ENCODE assay signal across 10 cellular contexts in the genomic region with DNA sequence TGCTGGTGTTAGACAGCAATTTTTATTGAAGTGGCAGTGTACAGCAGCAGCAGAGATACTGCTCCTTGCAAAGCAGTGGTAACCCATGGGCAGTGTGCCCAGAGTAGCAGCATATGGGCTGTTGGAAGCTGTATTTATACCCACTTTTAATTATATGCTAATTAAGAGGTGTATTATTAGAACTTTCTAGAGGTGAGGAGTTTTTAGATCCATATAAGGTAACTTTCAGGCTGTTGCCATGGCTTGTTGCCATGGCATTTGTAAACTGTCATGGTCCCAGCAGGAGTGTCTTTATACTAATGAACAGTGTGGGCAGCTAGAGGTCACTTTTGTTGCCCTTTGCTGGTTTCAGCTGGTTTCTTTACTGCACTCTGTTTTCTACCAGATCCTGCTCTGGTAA. TPM values are rescaled to one million over a fixed set of nuclear protein-coding genes. Genes with fewer than 3 reads are reported as not detected.
DNase-seq lines count a peak whose midpoint lies in the region; ATAC-seq, FAIRE-seq and TF ChIP-seq lines count a peak whose summit lies in the region.
"Had no signal": no experiment of that assay in that cellular context is flagged by ENCODE, and none has a peak within 500 bp of the region (broad histone marks: within the 10 kb centered on the region; RNA-seq: fewer than 3 reads in every experiment).

No MANE protein-coding gene starts in this region.

- TF ChIP-seq EP300 in GM12878 (IDR thresholded peaks at IDR 0.05; ENCODE audit: borderline replicate concordance in 1 of 2, control insufficient read depth in 1 of 2, low read depth in 2 of 2, low read length in 2 of 2) (no peak), transverse colon (IDR thresholded peaks at IDR 0.05; ENCODE audit: low read depth) (no peak)

- FAIRE-seq in GM12878 (lab: Jason Lieb, UNC), result no peak

- ATAC-seq in Right ventricle myocardium inferior (no peak), GM12878 (no peak), HG03442 (IDR thresholded peaks at IDR 0.05; ENCODE audit: unreplicated experiment) (no peak)

- DNase-seq in cardiac muscle cell (ENCODE audit: low read depth in 1 of 2, low spot score in 1 of 2) (peak; percentile 40 to 46), Right ventricle myocardium inferior (ENCODE audit: missing footprints) (no peak), GM12878 (ENCODE audit: low read depth, low spot score) (no peak), kidney tubule cell (ENCODE audit: low spot score) (peak; percentile 58), transverse colon (peak; percentile 20), GM19240 (ENCODE audit: insufficient read length, low spot score) (no peak)
- DNase-seq in stimulated activated CD4-positive, alpha-beta T cell treated with anti-CD3 and anti-CD28 coated beads, Interleukin-12 subunit alpha, Interleukin-12 subunit beta, amount 100 ng/mL, for 4 hours, result no peak
- DNase-seq: activated T-cell treated with anti-CD3 and anti-CD28 coated beads, Interleukin-2, amount 50 U/mL, for 48 hours; SHP77 had no signal

- peaks cover 11% of the 10 kb centered on the region for H3K79me2 ChIP-seq in GM12878 (ENCODE audit: control insufficient read depth, insufficient read depth, low read length)

- SMC1A ChIA-PET in GM12878 (lab: Charles Lee; ENCODE audit: uncharacterized antibody, unreplicated experiment), result interaction anchor here (0.7 to 2.7 kb wide), 10 partner anchors 8 to 732 kb away, joined by 3 to 9 read pairs (median 3); no protein-coding TSS in a partner anchor

- no peak overlapping the region for H3K9ac ChIP-seq in GM12878 (ENCODE audit: control insufficient read depth, insufficient read depth, low read length)

- POLR2A ChIA-PET in GM12878 (lab: Charles Lee), result interaction anchor here (0.6 to 1.2 kb wide), 4 partner anchors 9 to 686 kb away, joined by 3 to 4 read pairs (median 4); no protein-coding TSS in a partner anchor

- H3K27ac ChIP-seq in cardiac muscle cell (peak overlapping the region; percentile 81), GM12878 (ENCODE audit: control insufficient read depth, insufficient read depth) (no peak overlapping the region), transverse colon (peak overlapping the region; percentile 95 to 99 (median 98))

- no peak overlapping the region for H3K4me3 ChIP-seq in cardiac muscle cell
- H3K4me3 ChIP-seq in GM12878, result no peak overlapping the region
- no peak overlapping the region for H3K4me3 ChIP-seq in transverse colon

- H3K9me3 ChIP-seq in cardiac muscle cell (ENCODE audit: low read depth) (no peaks in the 10 kb centered on the region), GM12878 (replicated peaks; ENCODE audit: control insufficient read depth, insufficient read depth, low read length) (peaks cover 10% of the 10 kb centered on the region; the same call in 2 of the 3 replicates), transverse colon (no peaks in the 10 kb centered on the region)

- H3K27me3 ChIP-seq in cardiac muscle cell, result no peaks in the 10 kb centered on the region
- H3K27me3 ChIP-seq in GM12878 (replicated peaks in 1 of 2; ENCODE audit: control insufficient read depth in 2 of 2, insufficient read depth in 2 of 2, low read length in 1 of 2), result no peaks in the 10 kb centered on the region
- H3K27me3 ChIP-seq in transverse colon, result no peaks in the 10 kb centered on the region

- H4K20me1 ChIP-seq in GM12878 (ENCODE audit: control insufficient read depth, insufficient read depth), result no peaks in the 10 kb centered on the region

- H3K36me3 ChIP-seq in cardiac muscle cell (no peaks in the 10 kb centered on the region), GM12878 (ENCODE audit: control insufficient read depth in 2 of 2, insufficient read depth in 2 of 2, low read length in 1 of 2) (no peaks in the 10 kb centered on the region), transverse colon (no peaks in the 10 kb centered on the region)

- CTCF ChIA-PET in GM12878 (lab: Yijun Ruan, JAX), result interaction anchor here (0.9 to 2.0 kb wide), 6 partner anchors 12 to 732 kb away, joined by 3 to 5 read pairs (median 4); no protein-coding TSS in a partner anchor

- no peak for TF ChIP-seq POLR2A in GM12878 (IDR thresholded peaks at IDR 0.05; ENCODE audit: low read depth, low read length)
- no peak for TF ChIP-seq POLR2A in transverse colon (IDR thresholded peaks at IDR 0.05)

- peaks cover 18% of the 10 kb centered on the region for H3K4me1 ChIP-seq in cardiac muscle cell (ENCODE audit: low read depth)
- peaks cover 8% of the 10 kb centered on the region; the same call in 1 of the 2 replicates for H3K4me1 ChIP-seq in GM12878 (ENCODE audit: control insufficient read depth, insufficient read depth, low read length)
- H3K4me1 ChIP-seq in transverse colon, result peaks cover 10 to 30% (median 18%) of the 10 kb centered on the region in 4 donors

- TF ChIP-seq CTCF in cardiac muscle cell (IDR thresholded peaks at IDR 0.05; ENCODE audit: low read depth, low read length), result no peak
- TF ChIP-seq CTCF in GM12878 (IDR thresholded peaks at IDR 0.05 in 2 of 3, conservative IDR thresholded peaks at IDR 0.05 in 1 of 3; ENCODE audit: control insufficient read depth in 2 of 3, extremely low read depth in 1 of 3, insufficient read depth in 1 of 3, low read depth in 3 of 3, low read length in 3 of 3), result no peak
- no peak for TF ChIP-seq CTCF in transverse colon (IDR thresholded peaks at IDR 0.05)

- no TSS peak for BruUV-seq in GM12878 (replicated peaks; lab: Mats Ljungman, UMichigan)

- in situ Hi-C loops in GM12878 (cut with MboI), result no loop called here
- in situ Hi-C loops in transverse colon (cut with MboI; ENCODE audit: low pct_ligation_motif_present in 1 of 4, low pct_unique_long_range_greater_than_20kb in 1 of 4, low sequenced_read_pairs in 3 of 4), result loop anchor here in 2 of 4 donors (25.0 kb wide), 2 partner anchors 274 to 1026 kb away; a partner anchor contains a TSS

- H3K4me2 ChIP-seq in GM12878 (ENCODE audit: control insufficient read depth, insufficient read depth), result no peak overlapping the region

- intact Hi-C loops in Right ventricle myocardium inferior (cut with DNase I), result loop anchor here (5.0 kb wide), 1 partner anchor 66 kb away; no protein-coding TSS in a partner anchor
- intact Hi-C loops in GM12878 (cut with micrococcal nuclease; ENCODE audit: unreplicated experiment), result loop anchor here (5.0 kb wide), 1 partner anchor 1031 kb away; a partner anchor contains a TSS
- intact Hi-C loops in transverse colon (cut with DNase I; ENCODE audit: low total_unique reads), result no loop called here

- RAD21 ChIA-PET in GM12878 (lab: Charles Lee; ENCODE audit: unreplicated experiment), result interaction anchor here (1.2 to 1.3 kb wide), 2 partner anchors 26 to 443 kb away, joined by 3 to 4 read pairs; no protein-coding TSS in a partner anchor

- no peak for TF ChIP-seq RAD21 in GM12878 (IDR thresholded peaks at IDR 0.05; ENCODE audit: insufficient read depth, low read depth, low read length)

- no peak overlapping the region; the same call in 1 of the 2 replicates for H2AFZ ChIP-seq in GM12878 (ENCODE audit: control insufficient read depth, low read depth, low read length)

TF ChIP-seq in GM12878, 131 proteins besides CTCF, POLR2A, EP300 and RAD21 (continues in another document):
- TF ChIP-seq CEBPB (IDR thresholded peaks at IDR 0.05; ENCODE audit: borderline replicate concordance in 1 of 2, low read depth in 2 of 2, low read length in 2 of 2) (no peak), ZNF207 (IDR thresholded peaks at IDR 0.05; ENCODE audit: borderline replicate concordance) (no peak)

RNA-seq across cellular contexts. Expression of a gene that starts 3.7 kb away (rescaled TPM):
- total RNA-seq in cardiac muscle cell, result 58.2 and 71.8 TPM in 2 replicates
- 73.6 and 92.1 TPM in 2 replicates for polyA plus RNA-seq in cardiac muscle cell
- total RNA-seq in Right ventricle myocardium inferior, result 70.5 TPM
- 90.2 and 91.5 TPM in 2 replicates for total RNA-seq in GM12878 (2013; cell fraction: nucleolus; rRNA removed)
- total RNA-seq in GM12878 (2014; rRNA removed), result 28.9 and 32.6 TPM in 2 replicates
- 52.1 and 52.7 TPM in 2 replicates for total RNA-seq in GM12878 (2014; rRNA removed; fragmentation: Illumina TruSeq; extraction: Trizol)
- 43.0 and 43.5 TPM in 2 replicates for total RNA-seq in GM12878 (2021)
- 23.0 TPM for polyA plus RNA-seq in GM12878 (2011; ENCODE audit: low read depth)
- 93.4 and 142 TPM in 2 replicates for polyA plus RNA-seq in GM12878 (2011; rRNA removed)
- 29.4 and 37.6 TPM in 2 replicates for polyA plus RNA-seq in GM12878 (2011; cell fraction: cytosol; rRNA removed)
- 29.6 and 35.0 TPM in 2 replicates for polyA plus RNA-seq in GM12878 (2011; cell fraction: nucleus; rRNA removed)
- 39.1 and 49.3 TPM in 2 replicates for polyA plus RNA-seq in GM12878 (2012)
- 52.5 and 64.9 TPM in 2 replicates for polyA plus RNA-seq in GM12878 (2014; fragmentation: Illumina TruSeq; extraction: Trizol)
- 10 to 100 TPM; 27.8 to 28.2 TPM for polyA plus RNA-seq in GM12878 (2014; fragmentation: Nextera tagmentation; extraction: Ambion mirVana)
- 25.6 and 31.2 TPM in 2 replicates for polyA plus RNA-seq in GM12878 (2014; rRNA removed)
- 10 to 100 TPM; 58.0 to 58.7 TPM for polyA plus RNA-seq in GM12878 (2016; fragmentation: Nextera tagmentation; extraction: Ambion mirVana)
- polyA minus RNA-seq in GM12878 (2011; rRNA and poly(A)+ RNA removed), result 87.6 and 117 TPM in 2 replicates
- 32.6 and 35.9 TPM in 2 replicates for polyA minus RNA-seq in GM12878 (2011; cell fraction: cytosol; rRNA and poly(A)+ RNA removed)
- polyA minus RNA-seq in GM12878 (2011; cell fraction: nucleus; rRNA and poly(A)+ RNA removed), result 35.3 and 44.2 TPM in 2 replicates
- 10 to 100 TPM; 62.5 to 93.8 (median 78.2) TPM for total RNA-seq in transverse colon

Comparison
In these comparisons a context has a peak if more than half of its experiments do, and no peak if none do; other contexts are left out.
1. DNase-seq: peak in cardiac muscle cell (2 of 2), kidney tubule cell (single experiment) and transverse colon (single experiment); none in Right ventricle myocardium inferior (single experiment), GM12878 (single experiment), GM19240 (single experiment) and stimulated activated CD4-positive, alpha-beta T cell treated with anti-CD3 and anti-CD28 coated beads, Interleukin-12 subunit alpha, Interleukin-12 subunit beta, amount 100 ng/mL, for 4 hours (single experiment).